ENCODE assay signal across 1 cellular context in the genomic region with DNA sequence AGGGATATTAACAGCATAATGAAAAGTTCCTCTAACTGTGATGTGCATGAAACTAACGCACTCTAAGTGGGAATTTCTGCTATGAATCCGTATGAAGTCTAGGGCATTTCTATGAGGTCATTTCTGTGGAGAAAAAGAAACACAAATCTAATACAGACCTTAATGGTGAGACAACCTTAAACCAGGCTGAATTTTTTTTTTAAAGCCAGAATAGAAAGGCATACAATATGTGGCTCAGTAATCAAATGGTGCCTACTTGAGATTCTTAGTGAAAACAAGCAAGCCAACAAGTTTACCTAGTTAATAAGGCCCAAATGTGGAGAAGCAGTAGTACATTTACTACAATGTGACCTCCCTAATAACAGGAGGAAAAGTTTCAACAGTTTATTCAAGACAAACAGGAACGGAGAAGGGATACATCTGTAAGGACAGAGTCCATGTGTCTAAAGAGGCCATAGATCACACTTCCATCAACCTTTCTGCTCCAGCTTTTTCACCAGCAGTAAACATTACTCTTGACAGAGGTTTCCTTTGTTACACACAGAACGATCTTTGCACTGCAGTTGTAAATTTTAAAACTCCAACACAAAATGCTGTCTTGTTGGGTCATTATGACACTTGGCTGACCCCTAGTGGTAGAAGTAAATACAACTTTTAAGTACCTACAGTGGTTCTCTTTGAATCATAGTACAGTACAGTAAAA.
TF ChIP-seq lines count a peak whose summit lies in the region.

No MANE protein-coding gene starts in this region.

TF ChIP-seq in HepG2, 621 proteins besides CTCF, POLR2A, EP300 and RAD21 (continued from another document):
- TF ChIP-seq, protein P1, sequence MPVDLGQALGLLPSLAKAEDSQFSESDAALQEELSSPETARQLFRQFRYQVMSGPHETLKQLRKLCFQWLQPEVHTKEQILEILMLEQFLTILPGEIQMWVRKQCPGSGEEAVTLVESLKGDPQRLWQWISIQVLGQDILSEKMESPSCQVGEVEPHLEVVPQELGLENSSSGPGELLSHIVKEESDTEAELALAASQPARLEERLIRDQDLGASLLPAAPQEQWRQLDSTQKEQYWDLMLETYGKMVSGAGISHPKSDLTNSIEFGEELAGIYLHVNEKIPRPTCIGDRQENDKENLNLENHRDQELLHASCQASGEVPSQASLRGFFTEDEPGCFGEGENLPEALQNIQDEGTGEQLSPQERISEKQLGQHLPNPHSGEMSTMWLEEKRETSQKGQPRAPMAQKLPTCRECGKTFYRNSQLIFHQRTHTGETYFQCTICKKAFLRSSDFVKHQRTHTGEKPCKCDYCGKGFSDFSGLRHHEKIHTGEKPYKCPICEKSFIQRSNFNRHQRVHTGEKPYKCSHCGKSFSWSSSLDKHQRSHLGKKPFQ (CRISPR knock-in tag; IDR thresholded peaks at IDR 0.05; ENCODE audit: insufficient replicate concordance): peak; percentile 69
- no peak for TF ChIP-seq SMARCE1 (IDR thresholded peaks at IDR 0.05; ENCODE audit: borderline replicate concordance)
- no peak for TF ChIP-seq PCBP1 (IDR thresholded peaks at IDR 0.05; ENCODE audit: borderline replicate concordance, low read depth, low read length)
- peak; percentile 62; the same call in 1 of the 2 replicates for TF ChIP-seq EHMT2 (IDR thresholded peaks at IDR 0.05; ENCODE audit: borderline replicate concordance, low read depth, low read length)
- no peak for TF ChIP-seq ZNF660 (CRISPR knock-in tag; IDR thresholded peaks at IDR 0.05; ENCODE audit: borderline replicate concordance, low read depth)
- TF ChIP-seq ZNF225 (CRISPR knock-in tag; IDR thresholded peaks at IDR 0.05): no peak
- no peak for TF ChIP-seq ZNF510 (CRISPR knock-in tag; IDR thresholded peaks at IDR 0.05; ENCODE audit: low read depth)
- TF ChIP-seq ZNF878 (CRISPR knock-in tag; IDR thresholded peaks at IDR 0.05): peak; percentile 66; the same call in 1 of the 2 replicates
- peak; percentile 58 for TF ChIP-seq ZNF24 (IDR thresholded peaks at IDR 0.05)
- peak; percentile 91 for TF ChIP-seq ELF3 (CRISPR knock-in tag; IDR thresholded peaks at IDR 0.05)
- TF ChIP-seq, protein P2, sequence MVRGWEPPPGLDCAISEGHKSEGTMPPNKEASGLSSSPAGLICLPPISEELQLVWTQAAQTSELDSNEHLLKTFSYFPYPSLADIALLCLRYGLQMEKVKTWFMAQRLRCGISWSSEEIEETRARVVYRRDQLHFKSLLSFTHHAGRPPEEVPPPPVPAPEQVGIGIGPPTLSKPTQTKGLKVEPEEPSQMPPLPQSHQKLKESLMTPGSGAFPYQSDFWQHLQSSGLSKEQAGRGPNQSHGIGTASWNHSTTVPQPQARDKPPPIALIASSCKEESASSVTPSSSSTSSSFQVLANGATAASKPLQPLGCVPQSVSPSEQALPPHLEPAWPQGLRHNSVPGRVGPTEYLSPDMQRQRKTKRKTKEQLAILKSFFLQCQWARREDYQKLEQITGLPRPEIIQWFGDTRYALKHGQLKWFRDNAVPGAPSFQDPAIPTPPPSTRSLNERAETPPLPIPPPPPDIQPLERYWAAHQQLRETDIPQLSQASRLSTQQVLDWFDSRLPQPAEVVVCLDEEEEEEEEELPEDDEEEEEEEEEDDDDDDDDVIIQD (CRISPR knock-in tag; IDR thresholded peaks at IDR 0.05; ENCODE audit: low read depth): peak; percentile 79; the same call in 1 of the 2 replicates
- TF ChIP-seq, protein P3, sequence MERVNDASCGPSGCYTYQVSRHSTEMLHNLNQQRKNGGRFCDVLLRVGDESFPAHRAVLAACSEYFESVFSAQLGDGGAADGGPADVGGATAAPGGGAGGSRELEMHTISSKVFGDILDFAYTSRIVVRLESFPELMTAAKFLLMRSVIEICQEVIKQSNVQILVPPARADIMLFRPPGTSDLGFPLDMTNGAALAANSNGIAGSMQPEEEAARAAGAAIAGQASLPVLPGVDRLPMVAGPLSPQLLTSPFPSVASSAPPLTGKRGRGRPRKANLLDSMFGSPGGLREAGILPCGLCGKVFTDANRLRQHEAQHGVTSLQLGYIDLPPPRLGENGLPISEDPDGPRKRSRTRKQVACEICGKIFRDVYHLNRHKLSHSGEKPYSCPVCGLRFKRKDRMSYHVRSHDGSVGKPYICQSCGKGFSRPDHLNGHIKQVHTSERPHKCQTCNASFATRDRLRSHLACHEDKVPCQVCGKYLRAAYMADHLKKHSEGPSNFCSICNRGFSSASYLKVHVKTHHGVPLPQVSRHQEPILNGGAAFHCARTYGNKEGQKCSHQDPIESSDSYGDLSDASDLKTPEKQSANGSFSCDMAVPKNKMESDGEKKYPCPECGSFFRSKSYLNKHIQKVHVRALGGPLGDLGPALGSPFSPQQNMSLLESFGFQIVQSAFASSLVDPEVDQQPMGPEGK (CRISPR knock-in tag; IDR thresholded peaks at IDR 0.05): 0 out of 2 replicates have a peak, but pooled peaks have one; percentile 39
- TF ChIP-seq, protein P4, sequence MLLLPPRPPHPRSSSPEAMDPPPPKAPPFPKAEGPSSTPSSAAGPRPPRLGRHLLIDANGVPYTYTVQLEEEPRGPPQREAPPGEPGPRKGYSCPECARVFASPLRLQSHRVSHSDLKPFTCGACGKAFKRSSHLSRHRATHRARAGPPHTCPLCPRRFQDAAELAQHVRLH (CRISPR knock-in tag; IDR thresholded peaks at IDR 0.05; ENCODE audit: borderline replicate concordance, low read depth): 0 out of 2 replicates have a peak, but pooled peaks have one; percentile 21
- TF ChIP-seq ZNF331 (CRISPR knock-in tag; IDR thresholded peaks at IDR 0.05): peak; percentile 69
- TF ChIP-seq, protein P5, sequence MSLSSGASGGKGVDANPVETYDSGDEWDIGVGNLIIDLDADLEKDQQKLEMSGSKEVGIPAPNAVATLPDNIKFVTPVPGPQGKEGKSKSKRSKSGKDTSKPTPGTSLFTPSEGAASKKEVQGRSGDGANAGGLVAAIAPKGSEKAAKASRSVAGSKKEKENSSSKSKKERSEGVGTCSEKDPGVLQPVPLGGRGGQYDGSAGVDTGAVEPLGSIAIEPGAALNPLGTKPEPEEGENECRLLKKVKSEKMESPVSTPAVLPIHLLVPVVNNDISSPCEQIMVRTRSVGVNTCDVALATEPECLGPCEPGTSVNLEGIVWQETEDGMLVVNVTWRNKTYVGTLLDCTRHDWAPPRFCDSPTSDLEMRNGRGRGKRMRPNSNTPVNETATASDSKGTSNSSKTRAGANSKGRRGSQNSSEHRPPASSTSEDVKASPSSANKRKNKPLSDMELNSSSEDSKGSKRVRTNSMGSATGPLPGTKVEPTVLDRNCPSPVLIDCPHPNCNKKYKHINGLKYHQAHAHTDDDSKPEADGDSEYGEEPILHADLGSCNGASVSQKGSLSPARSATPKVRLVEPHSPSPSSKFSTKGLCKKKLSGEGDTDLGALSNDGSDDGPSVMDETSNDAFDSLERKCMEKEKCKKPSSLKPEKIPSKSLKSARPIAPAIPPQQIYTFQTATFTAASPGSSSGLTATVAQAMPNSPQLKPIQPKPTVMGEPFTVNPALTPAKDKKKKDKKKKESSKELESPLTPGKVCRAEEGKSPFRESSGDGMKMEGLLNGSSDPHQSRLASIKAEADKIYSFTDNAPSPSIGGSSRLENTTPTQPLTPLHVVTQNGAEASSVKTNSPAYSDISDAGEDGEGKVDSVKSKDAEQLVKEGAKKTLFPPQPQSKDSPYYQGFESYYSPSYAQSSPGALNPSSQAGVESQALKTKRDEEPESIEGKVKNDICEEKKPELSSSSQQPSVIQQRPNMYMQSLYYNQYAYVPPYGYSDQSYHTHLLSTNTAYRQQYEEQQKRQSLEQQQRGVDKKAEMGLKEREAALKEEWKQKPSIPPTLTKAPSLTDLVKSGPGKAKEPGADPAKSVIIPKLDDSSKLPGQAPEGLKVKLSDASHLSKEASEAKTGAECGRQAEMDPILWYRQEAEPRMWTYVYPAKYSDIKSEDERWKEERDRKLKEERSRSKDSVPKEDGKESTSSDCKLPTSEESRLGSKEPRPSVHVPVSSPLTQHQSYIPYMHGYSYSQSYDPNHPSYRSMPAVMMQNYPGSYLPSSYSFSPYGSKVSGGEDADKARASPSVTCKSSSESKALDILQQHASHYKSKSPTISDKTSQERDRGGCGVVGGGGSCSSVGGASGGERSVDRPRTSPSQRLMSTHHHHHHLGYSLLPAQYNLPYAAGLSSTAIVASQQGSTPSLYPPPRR (CRISPR knock-in tag; IDR thresholded peaks at IDR 0.05; ENCODE audit: borderline replicate concordance): 0 out of 2 replicates have a peak, but pooled peaks have one; percentile 65
- TF ChIP-seq, protein P6, sequence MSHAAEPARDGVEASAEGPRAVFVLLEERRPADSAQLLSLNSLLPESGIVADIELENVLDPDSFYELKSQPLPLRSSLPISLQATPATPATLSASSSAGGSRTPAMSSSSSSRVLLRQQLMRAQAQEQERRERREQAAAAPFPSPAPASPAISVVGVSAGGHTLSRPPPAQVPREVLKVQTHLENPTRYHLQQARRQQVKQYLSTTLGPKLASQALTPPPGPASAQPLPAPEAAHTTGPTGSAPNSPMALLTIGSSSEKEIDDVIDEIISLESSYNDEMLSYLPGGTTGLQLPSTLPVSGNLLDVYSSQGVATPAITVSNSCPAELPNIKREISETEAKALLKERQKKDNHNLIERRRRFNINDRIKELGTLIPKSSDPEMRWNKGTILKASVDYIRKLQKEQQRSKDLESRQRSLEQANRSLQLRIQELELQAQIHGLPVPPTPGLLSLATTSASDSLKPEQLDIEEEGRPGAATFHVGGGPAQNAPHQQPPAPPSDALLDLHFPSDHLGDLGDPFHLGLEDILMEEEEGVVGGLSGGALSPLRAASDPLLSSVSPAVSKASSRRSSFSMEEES (CRISPR knock-in tag; IDR thresholded peaks at IDR 0.05): 0 out of 2 replicates have a peak, but pooled peaks have one; percentile 67
- TF ChIP-seq KLF15 (CRISPR knock-in tag; IDR thresholded peaks at IDR 0.05; ENCODE audit: borderline replicate concordance): no peak
- TF ChIP-seq, protein P7, sequence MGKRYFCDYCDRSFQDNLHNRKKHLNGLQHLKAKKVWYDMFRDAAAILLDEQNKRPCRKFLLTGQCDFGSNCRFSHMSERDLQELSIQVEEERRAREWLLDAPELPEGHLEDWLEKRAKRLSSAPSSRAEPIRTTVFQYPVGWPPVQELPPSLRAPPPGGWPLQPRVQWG (CRISPR knock-in tag; IDR thresholded peaks at IDR 0.05; ENCODE audit: borderline replicate concordance, low read depth): no peak
